ENCODE assay signal across 1 cellular context in the genomic region with DNA sequence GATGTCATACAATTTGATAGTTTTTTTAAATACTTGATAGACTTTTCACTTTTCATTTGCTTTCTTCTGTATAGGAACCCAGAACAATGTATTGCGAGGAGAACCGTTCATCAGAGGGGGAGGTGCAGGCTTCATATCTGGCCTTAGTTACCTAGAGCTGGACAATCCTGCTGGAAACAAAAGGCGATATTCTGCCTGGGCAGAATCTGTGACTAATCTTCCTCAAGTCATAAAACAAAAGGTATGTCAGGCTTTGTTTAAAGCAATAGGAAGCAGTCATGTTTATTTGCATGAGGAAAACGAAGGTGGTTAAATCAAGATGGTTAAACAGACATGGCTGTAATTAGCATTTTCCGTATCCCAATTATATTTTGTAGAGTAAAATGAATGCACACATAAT.
TF ChIP-seq lines count a peak whose summit lies in the region.

No MANE protein-coding gene starts in this region.

TF ChIP-seq in K562, 482 proteins besides CTCF, POLR2A, EP300 and RAD21 (continued from another document):
- TF ChIP-seq, protein P1, sequence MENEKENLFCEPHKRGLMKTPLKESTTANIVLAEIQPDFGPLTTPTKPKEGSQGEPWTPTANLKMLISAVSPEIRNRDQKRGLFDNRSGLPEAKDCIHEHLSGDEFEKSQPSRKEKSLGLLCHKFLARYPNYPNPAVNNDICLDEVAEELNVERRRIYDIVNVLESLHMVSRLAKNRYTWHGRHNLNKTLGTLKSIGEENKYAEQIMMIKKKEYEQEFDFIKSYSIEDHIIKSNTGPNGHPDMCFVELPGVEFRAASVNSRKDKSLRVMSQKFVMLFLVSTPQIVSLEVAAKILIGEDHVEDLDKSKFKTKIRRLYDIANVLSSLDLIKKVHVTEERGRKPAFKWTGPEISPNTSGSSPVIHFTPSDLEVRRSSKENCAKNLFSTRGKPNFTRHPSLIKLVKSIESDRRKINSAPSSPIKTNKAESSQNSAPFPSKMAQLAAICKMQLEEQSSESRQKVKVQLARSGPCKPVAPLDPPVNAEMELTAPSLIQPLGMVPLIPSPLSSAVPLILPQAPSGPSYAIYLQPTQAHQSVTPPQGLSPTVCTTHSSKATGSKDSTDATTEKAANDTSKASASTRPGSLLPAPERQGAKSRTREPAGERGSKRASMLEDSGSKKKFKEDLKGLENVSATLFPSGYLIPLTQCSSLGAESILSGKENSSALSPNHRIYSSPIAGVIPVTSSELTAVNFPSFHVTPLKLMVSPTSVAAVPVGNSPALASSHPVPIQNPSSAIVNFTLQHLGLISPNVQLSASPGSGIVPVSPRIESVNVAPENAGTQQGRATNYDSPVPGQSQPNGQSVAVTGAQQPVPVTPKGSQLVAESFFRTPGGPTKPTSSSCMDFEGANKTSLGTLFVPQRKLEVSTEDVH (IDR thresholded peaks at IDR 0.05; ENCODE audit: low read depth, partially characterized antibody), result no peak
- TF ChIP-seq MEF2A (IDR thresholded peaks at IDR 0.05; ENCODE audit: control insufficient read depth, low read depth, low read length), result no peak
- TF ChIP-seq MEF2D (tag; conservative IDR thresholded peaks at IDR 0.05; ENCODE audit: low read depth), result no peak
- TF ChIP-seq TEAD4 (IDR thresholded peaks at IDR 0.05; ENCODE audit: low read length), result no peak
- TF ChIP-seq TEAD4 (CRISPR knock-in tag; IDR thresholded peaks at IDR 0.05; ENCODE audit: borderline replicate concordance), result no peak
- no peak for TF ChIP-seq SMAD3 (CRISPR knock-in tag; conservative IDR thresholded peaks at IDR 0.05)
- TF ChIP-seq BRCA1 (IDR thresholded peaks at IDR 0.05), result no peak
- no peak for TF ChIP-seq BRCA1 (CRISPR knock-in tag; IDR thresholded peaks at IDR 0.05)
